In genomic region chr15:37823601-37824275, GRCh38 we compare ENCODE assay signal across 22 cellular contexts.
"Had no signal": no experiment of that assay in that cellular context is flagged by ENCODE, and none has a peak within 500 bp of the region (broad histone marks: within the 10 kb centered on the region; RNA-seq: fewer than 3 reads in every experiment).

No MANE protein-coding gene starts in this region.

- H3K4me3 Mint-ChIP-seq: activated B cell treated with CpG ODN at 0.5 μM for 24 hours; activated CD4-positive, alpha-beta memory T cell treated with anti-CD3 and anti-CD28 coated beads for 36 hours; activated naive CD8-positive, alpha-beta T cell treated with anti-CD3 and anti-CD28 coated beads, Interleukin-2, amount 10 ng/mL, durations not matched to agents 7 days and 5 days; activated T-helper 17 cell treated with anti-CD3 and anti-CD28 coated beads, Interleukin-2, amount 50 U/mL, for 72 hours; immature natural killer cell; naive thymus-derived CD8-positive, alpha-beta T cell had no signal

- H3K4me1 ChIP-seq: ascending aorta, gastrocnemius medialis, left ventricle myocardium inferior had no signal

- H3K27me3 ChIP-seq: ascending aorta, gastrocnemius medialis, thyroid gland had no signal

- H3K27ac ChIP-seq: ascending aorta, gastrocnemius medialis, left ventricle myocardium inferior, thyroid gland had no signal

- H3K36me3 Mint-ChIP-seq: activated CD4-positive, alpha-beta memory T cell treated with anti-CD3 and anti-CD28 coated beads for 36 hours; activated naive CD8-positive, alpha-beta T cell treated with anti-CD3 and anti-CD28 coated beads, Interleukin-2, amount 10 ng/mL, durations not matched to agents 7 days and 5 days; immature natural killer cell; naive thymus-derived CD8-positive, alpha-beta T cell had no signal

- ATAC-seq: activated T-helper 17 cell treated with anti-CD3 and anti-CD28 coated beads, Interleukin-2, amount 50 U/mL, for 72 hours; gastrocnemius medialis; naive thymus-derived CD8-positive, alpha-beta T cell had no signal

- H3K9me3 Mint-ChIP-seq: activated B cell treated with CpG ODN at 0.5 μM for 24 hours; activated CD4-positive, alpha-beta memory T cell treated with anti-CD3 and anti-CD28 coated beads for 36 hours; activated naive CD8-positive, alpha-beta T cell treated with anti-CD3 and anti-CD28 coated beads, Interleukin-2, amount 10 ng/mL, durations not matched to agents 7 days and 5 days; activated T-helper 17 cell treated with anti-CD3 and anti-CD28 coated beads, Interleukin-2, amount 50 U/mL, for 72 hours had no signal

- DNase-seq: activated B cell treated with CpG ODN at 0.5 μM for 24 hours; activated CD4-positive, alpha-beta memory T cell treated with anti-CD3 and anti-CD28 coated beads for 36 hours; activated CD4-positive, alpha-beta T cell treated with anti-CD3 and anti-CD28 coated beads for 4 hours; activated naive CD4-positive, alpha-beta T cell; activated naive CD8-positive, alpha-beta T cell treated with anti-CD3 and anti-CD28 coated beads, Interleukin-2, amount 10 ng/mL, durations not matched to agents 7 days and 5 days; activated T-cell treated with anti-CD3 and anti-CD28 coated beads, Interleukin-2, amount 50 U/mL, for 1 hour; effector CD4-positive, alpha-beta T cell; gastrocnemius medialis; head of caudate nucleus; immature natural killer cell; kidney glomerular epithelial cell; left ventricle myocardium inferior; naive thymus-derived CD8-positive, alpha-beta T cell; nucleus accumbens; retina; stimulated activated CD4-positive, alpha-beta T cell treated with anti-CD3 and anti-CD28 coated beads, Interleukin-12 subunit alpha, Interleukin-12 subunit beta, amount 100 ng/mL, for 4 hours; stimulated activated CD4-positive, alpha-beta T cell treated with anti-CD3 and anti-CD28 coated beads, Interleukin-1b, Interleukin-23, amount 100 ng/mL, for 48 hours; stimulated activated CD8-positive, alpha-beta memory T cell treated with anti-CD3 and anti-CD28 coated beads, Interleukin-4, amount 100 ng/mL, for 48 hours; stimulated activated naive CD4-positive, alpha-beta T cell treated with Interleukin-2 at 50 U/mL for 16 hours; thyroid gland had no signal

- H3K4me3 ChIP-seq: ascending aorta, gastrocnemius medialis, left ventricle myocardium inferior, thyroid gland had no signal

- H3K27ac Mint-ChIP-seq: activated B cell treated with CpG ODN at 0.5 μM for 24 hours; activated CD4-positive, alpha-beta memory T cell treated with anti-CD3 and anti-CD28 coated beads for 36 hours; activated naive CD8-positive, alpha-beta T cell treated with anti-CD3 and anti-CD28 coated beads, Interleukin-2, amount 10 ng/mL, durations not matched to agents 7 days and 5 days; activated T-helper 17 cell treated with anti-CD3 and anti-CD28 coated beads, Interleukin-2, amount 50 U/mL, for 72 hours; immature natural killer cell; naive thymus-derived CD8-positive, alpha-beta T cell had no signal

- H3K9me3 ChIP-seq: ascending aorta, gastrocnemius medialis, left ventricle myocardium inferior, thyroid gland had no signal

- H3K36me3 ChIP-seq: ascending aorta, gastrocnemius medialis, left ventricle myocardium inferior, thyroid gland had no signal

- H3K4me1 Mint-ChIP-seq: activated B cell treated with CpG ODN at 0.5 μM for 24 hours; activated naive CD8-positive, alpha-beta T cell treated with anti-CD3 and anti-CD28 coated beads, Interleukin-2, amount 10 ng/mL, durations not matched to agents 7 days and 5 days; activated T-helper 17 cell treated with anti-CD3 and anti-CD28 coated beads, Interleukin-2, amount 50 U/mL, for 72 hours; immature natural killer cell; naive thymus-derived CD8-positive, alpha-beta T cell had no signal
